Comparison of ENCODE assay signal across 16 cellular contexts in genomic region chr6:164051427-164051826, GRCh38.
DNase-seq lines count a peak whose midpoint lies in the region; ATAC-seq, FAIRE-seq and TF ChIP-seq lines count a peak whose summit lies in the region.
"Had no signal": no experiment of that assay in that cellular context is flagged by ENCODE, and none has a peak within 500 bp of the region (broad histone marks: within the 10 kb centered on the region; RNA-seq: fewer than 3 reads in every experiment).

No MANE protein-coding gene starts in this region.

- H3K36me3 ChIP-seq in suprapubic skin = no peaks in the 10 kb centered on the region
- H3K36me3 ChIP-seq: BLaER1 treated with 17β-estradiol and CSF1 and Interleukin-3, amounts not matched to agents 10 nM and 100 nM; HAP-1 had no signal

- WGBS in suprapubic skin = 50% methylated on average over 4 of the region's 4 CpGs

- no peaks in the 10 kb centered on the region for H3K4me1 Mint-ChIP-seq in neural crest cell
- H3K4me1 Mint-ChIP-seq in stimulated activated memory B cell treated with anti-CD40 and anti-IgM and Interleukin-4, amounts not matched to agents 10 μg/mL and 1 μg/mL and 100 μg/mL, for 72 hours = no peaks in the 10 kb centered on the region
- H3K4me1 Mint-ChIP-seq: CD4-positive, CD25-positive, alpha-beta regulatory T cell had no signal

- H3K36me3 Mint-ChIP-seq in neural crest cell (ENCODE audit: low read depth) = peaks cover 5% of the 10 kb centered on the region
- H3K36me3 Mint-ChIP-seq in stimulated activated memory B cell treated with anti-CD40 and anti-IgM and Interleukin-4, amounts not matched to agents 10 μg/mL and 1 μg/mL and 100 μg/mL, for 72 hours = no peaks in the 10 kb centered on the region
- H3K36me3 Mint-ChIP-seq: CD4-positive, CD25-positive, alpha-beta regulatory T cell had no signal

- H3K9me3 ChIP-seq in suprapubic skin = no peaks in the 10 kb centered on the region
- H3K9me3 ChIP-seq: HAP-1 had no signal

- no peak for FAIRE-seq in urothelium cell line (lab: Jason Lieb, UNC)
- FAIRE-seq: H1 had no signal

- no peak for TF ChIP-seq CTCF in RWPE1 (conservative IDR thresholded peaks at IDR 0.05; ENCODE audit: low read depth)
- no peak for TF ChIP-seq CTCF in foreskin keratinocyte (conservative IDR thresholded peaks at IDR 0.05)
- TF ChIP-seq CTCF in neural crest cell (conservative IDR thresholded peaks at IDR 0.05) = no peak
- no peak for TF ChIP-seq CTCF in suprapubic skin (IDR thresholded peaks at IDR 0.05)

- TF ChIP-seq POLR2A in suprapubic skin (IDR thresholded peaks at IDR 0.05) = no peak

- no peak overlapping the region for H3K4me3 ChIP-seq in suprapubic skin
- H3K4me3 ChIP-seq: BLaER1 treated with 17β-estradiol and CSF1 and Interleukin-3, amounts not matched to agents 10 nM and 100 nM; HAP-1 had no signal

- POLR2A ChIA-PET in RWPE1 (lab: Yijun Ruan, JAX; ENCODE audit: low non-redundant PET) = no interaction called here

- ATAC-seq in foreskin keratinocyte = peak; percentile 24
- ATAC-seq in stimulated activated memory B cell treated with anti-CD40 and anti-IgM and Interleukin-4, amounts not matched to agents 10 μg/mL and 1 μg/mL and 100 μg/mL, for 72 hours = peak; percentile 12
- no peak for ATAC-seq in Right ventricle myocardium inferior

- H3K4me1 ChIP-seq in foreskin keratinocyte (no peaks in the 10 kb centered on the region), suprapubic skin (no peaks in the 10 kb centered on the region)
- H3K4me1 ChIP-seq: BLaER1 treated with 17β-estradiol and CSF1 and Interleukin-3, amounts not matched to agents 10 nM and 100 nM; HAP-1 had no signal

- peaks cover 16% of the 10 kb centered on the region for H3K9me3 Mint-ChIP-seq in neural crest cell
- H3K9me3 Mint-ChIP-seq in stimulated activated memory B cell treated with anti-CD40 and anti-IgM and Interleukin-4, amounts not matched to agents 10 μg/mL and 1 μg/mL and 100 μg/mL, for 72 hours = no peaks in the 10 kb centered on the region

- CTCF ChIA-PET in RWPE1 (lab: Yijun Ruan, JAX) = no interaction called here

- H3K27ac Mint-ChIP-seq in neural crest cell (ENCODE audit: unreplicated experiment) = peak overlapping the region; percentile 54
- no peak overlapping the region for H3K27ac Mint-ChIP-seq in stimulated activated memory B cell treated with anti-CD40 and anti-IgM and Interleukin-4, amounts not matched to agents 10 μg/mL and 1 μg/mL and 100 μg/mL, for 72 hours
- H3K27ac Mint-ChIP-seq: CD4-positive, CD25-positive, alpha-beta regulatory T cell; HFFc6 had no signal

- H3K4me3 Mint-ChIP-seq in neural crest cell = no peak overlapping the region
- no peak overlapping the region for H3K4me3 Mint-ChIP-seq in stimulated activated memory B cell treated with anti-CD40 and anti-IgM and Interleukin-4, amounts not matched to agents 10 μg/mL and 1 μg/mL and 100 μg/mL, for 72 hours
- H3K4me3 Mint-ChIP-seq: CD4-positive, CD25-positive, alpha-beta regulatory T cell; HFFc6 had no signal

- intact Hi-C loops in Right ventricle myocardium inferior (cut with DNase I) = no loop called here

- no peak for TF ChIP-seq EP300 in suprapubic skin (IDR thresholded peaks at IDR 0.05)

- no peaks in the 10 kb centered on the region for H3K27me3 Mint-ChIP-seq in neural crest cell (ENCODE audit: low read depth)
- H3K27me3 Mint-ChIP-seq in stimulated activated memory B cell treated with anti-CD40 and anti-IgM and Interleukin-4, amounts not matched to agents 10 μg/mL and 1 μg/mL and 100 μg/mL, for 72 hours = no peaks in the 10 kb centered on the region
- H3K27me3 Mint-ChIP-seq: CD4-positive, CD25-positive, alpha-beta regulatory T cell had no signal

- DNase-seq in RWPE1 (ENCODE audit: low spot score) = peak; percentile 8
- no peak for DNase-seq in foreskin keratinocyte
- no peak for DNase-seq in neural crest cell (ENCODE audit: low read depth, low spot score)
- no peak for DNase-seq in suprapubic skin (ENCODE audit: low spot score in 2 of 2)
- no peak for DNase-seq in Right ventricle myocardium inferior (ENCODE audit: missing footprints)
- no peak for DNase-seq in urothelium cell line (ENCODE audit: low spot score)
- DNase-seq: ACHN; Calu3; CD4-positive, CD25-positive, alpha-beta regulatory T cell; DMS 273 treated with DMSO at 0.1 percent for 48 hours; HFFc6; IMR-90 had no signal

- H3K27me3 ChIP-seq in foreskin keratinocyte = no peaks in the 10 kb centered on the region
- no peaks in the 10 kb centered on the region for H3K27me3 ChIP-seq in suprapubic skin
- H3K27me3 ChIP-seq: BLaER1 treated with 17β-estradiol and CSF1 and Interleukin-3, amounts not matched to agents 10 nM and 100 nM had no signal

- H3K27ac ChIP-seq in RWPE1 = no peak overlapping the region
- H3K27ac ChIP-seq in foreskin keratinocyte = no peak overlapping the region
- no peak overlapping the region for H3K27ac ChIP-seq in suprapubic skin
- H3K27ac ChIP-seq: BLaER1 treated with 17β-estradiol and CSF1 and Interleukin-3, amounts not matched to agents 10 nM and 100 nM had no signal
